In genomic region chr13:114131581-114132418, GRCh38 we compare ENCODE assay signal across 1 cellular context.
TF ChIP-seq lines count a peak whose summit lies in the region.

No MANE protein-coding gene starts in this region.

TF ChIP-seq in K562, 482 proteins besides CTCF, POLR2A, EP300 and RAD21 (continued from another document and continues in another):
- peak; percentile 17; the same call in 1 of the 2 replicates for TF ChIP-seq USF1 (CRISPR knock-in tag; IDR thresholded peaks at IDR 0.05)
- TF ChIP-seq MCM5 (IDR thresholded peaks at IDR 0.05; ENCODE audit: low read depth): no peak
- TF ChIP-seq C11orf30 (IDR thresholded peaks at IDR 0.05; ENCODE audit: low read depth): no peak
- no peak for TF ChIP-seq TRIM28 (IDR thresholded peaks at IDR 0.05)
- TF ChIP-seq ZNF395 (CRISPR knock-in tag; IDR thresholded peaks at IDR 0.05): no peak
- no peak for TF ChIP-seq NFRKB (IDR thresholded peaks at IDR 0.05; ENCODE audit: low read depth)
- TF ChIP-seq ZNF398 (CRISPR knock-in tag; IDR thresholded peaks at IDR 0.05): no peak
- 0 out of 2 replicates have a peak, but pooled peaks have one; percentile 23 for TF ChIP-seq SMARCA5 (IDR thresholded peaks at IDR 0.05)
- TF ChIP-seq MYC (IDR thresholded peaks at IDR 0.05; ENCODE audit: low read depth, low read length): peak; percentile 21; the same call in 1 of the 2 replicates
- TF ChIP-seq MYC (CRISPR knock-in tag; IDR thresholded peaks at IDR 0.05; ENCODE audit: borderline replicate concordance, low read depth): peak; percentile 64; the same call in 1 of the 2 replicates
- no peak for TF ChIP-seq JUN (IDR thresholded peaks at IDR 0.05; ENCODE audit: borderline replicate concordance, low read depth, low read length)
- TF ChIP-seq JUN (CRISPR knock-in tag; IDR thresholded peaks at IDR 0.05; ENCODE audit: borderline replicate concordance): no peak
- TF ChIP-seq HMGXB4 (CRISPR knock-in tag; IDR thresholded peaks at IDR 0.05): no peak
- TF ChIP-seq TCF15 (CRISPR knock-in tag; IDR thresholded peaks at IDR 0.05): no peak
- no peak for TF ChIP-seq ZNF592 (IDR thresholded peaks at IDR 0.05)
- TF ChIP-seq MNT (conservative IDR thresholded peaks at IDR 0.05): peak; percentile 63 to 66; a peak in 3 of 4 replicates
- no peak for TF ChIP-seq NCOA2 (IDR thresholded peaks at IDR 0.05; ENCODE audit: partially characterized antibody in 2 of 2)
- TF ChIP-seq ZNF274 (IDR thresholded peaks at IDR 0.05; ENCODE audit: borderline replicate concordance, low read depth, low read length): no peak
- TF ChIP-seq RBFOX2 (IDR thresholded peaks at IDR 0.05; ENCODE audit: low read depth, low read length): peak; percentile 71
- no peak for TF ChIP-seq ZNF57 (CRISPR knock-in tag; IDR thresholded peaks at IDR 0.05)
- TF ChIP-seq MAFK (IDR thresholded peaks at IDR 0.05; ENCODE audit: low read length): no peak
- no peak for TF ChIP-seq ZNF551 (CRISPR knock-in tag; IDR thresholded peaks at IDR 0.05)
- TF ChIP-seq ZSCAN29 (IDR thresholded peaks at IDR 0.05): no peak
- TF ChIP-seq SMAD4 (CRISPR knock-in tag; conservative IDR thresholded peaks at IDR 0.05): 0 out of 2 replicates have a peak, but pooled peaks have one; percentile 24
- no peak for TF ChIP-seq NFIX (CRISPR knock-in tag; IDR thresholded peaks at IDR 0.05; ENCODE audit: low read depth)
- no peak for TF ChIP-seq XRCC5 (IDR thresholded peaks at IDR 0.05; ENCODE audit: low read depth, low read length)
- TF ChIP-seq BRD4 (IDR thresholded peaks at IDR 0.05): no peak
- no peak for TF ChIP-seq ZNF407 (IDR thresholded peaks at IDR 0.05; ENCODE audit: low read depth)
- no peak for TF ChIP-seq LEF1 (IDR thresholded peaks at IDR 0.05)
- TF ChIP-seq ZBED1 (IDR thresholded peaks at IDR 0.05): no peak
- no peak for TF ChIP-seq KLF6 (CRISPR knock-in tag; IDR thresholded peaks at IDR 0.05; ENCODE audit: borderline replicate concordance)
- TF ChIP-seq RBM17 (IDR thresholded peaks at IDR 0.05; ENCODE audit: borderline replicate concordance, low read depth, low read length): no peak
- no peak for TF ChIP-seq ZNF175 (CRISPR knock-in tag; IDR thresholded peaks at IDR 0.05; ENCODE audit: low read depth)
- no peak for TF ChIP-seq CREB3 (tag; conservative IDR thresholded peaks at IDR 0.05; ENCODE audit: low read depth)
- TF ChIP-seq FIP1L1 (IDR thresholded peaks at IDR 0.05; ENCODE audit: low read depth, low read length, poor library complexity, severe bottlenecking): no peak
- no peak for TF ChIP-seq ZKSCAN1 (IDR thresholded peaks at IDR 0.05; ENCODE audit: low read depth, low read length)
- no peak for TF ChIP-seq E2F6 (IDR thresholded peaks at IDR 0.05; ENCODE audit: borderline replicate concordance in 1 of 2, extremely low read depth in 1 of 2, insufficient read depth in 1 of 2, insufficient read length in 1 of 2, low read depth in 1 of 2, low read length in 1 of 2, poor library complexity in 1 of 2, severe bottlenecking in 1 of 2)
